Comparison of ENCODE assay signal across 1 cellular context in the genomic region with DNA sequence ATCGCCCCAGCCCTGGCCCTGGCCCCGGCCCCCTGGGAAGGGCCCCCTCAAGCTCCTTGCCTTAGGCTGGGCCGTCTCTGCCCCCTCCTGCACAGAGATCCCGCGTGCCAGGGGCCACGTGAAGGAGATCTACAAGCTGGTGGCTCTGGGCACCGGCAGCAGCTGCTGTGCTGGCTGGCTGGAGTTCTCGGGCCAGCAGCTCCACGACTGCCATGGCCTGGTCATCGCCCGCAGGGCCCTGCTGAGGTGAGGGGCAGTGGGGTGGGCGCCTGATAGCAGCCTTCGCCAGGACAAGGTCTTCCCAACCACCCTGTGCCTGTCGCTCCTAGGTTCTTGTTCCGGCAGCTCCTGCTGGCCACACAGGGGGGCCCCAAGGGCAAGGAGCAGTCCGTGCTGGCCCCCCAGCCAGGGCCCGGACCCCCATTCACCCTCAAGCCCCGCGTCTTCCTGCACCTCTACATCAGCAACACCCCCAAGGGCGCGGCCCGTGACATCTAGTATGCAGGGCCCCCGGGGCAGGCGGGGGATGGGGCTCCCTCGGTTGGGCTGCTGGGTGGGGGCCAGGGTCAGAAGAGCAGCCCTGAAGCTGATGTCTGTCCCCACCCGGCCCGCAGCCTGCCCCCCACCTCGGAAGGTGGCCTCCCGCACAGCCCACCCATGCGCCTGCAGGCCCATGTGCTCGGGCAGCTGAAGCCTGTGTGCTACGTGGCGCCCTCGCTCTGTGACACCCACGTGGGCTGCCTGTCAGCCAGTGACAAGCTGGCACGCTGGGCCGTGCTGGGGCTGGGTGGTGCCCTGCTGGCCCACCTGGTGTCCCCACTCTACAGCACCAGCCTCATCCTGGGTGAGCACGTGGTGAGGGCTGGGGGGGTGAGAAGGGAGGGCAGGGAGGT.
TF ChIP-seq lines count a peak whose summit lies in the region.

No MANE protein-coding gene starts in this region.

TF ChIP-seq in HepG2, 621 proteins besides CTCF, POLR2A, EP300 and RAD21:
- no peak for TF ChIP-seq SOX13 (IDR thresholded peaks at IDR 0.05)
- TF ChIP-seq SOX13 (CRISPR knock-in tag; conservative IDR thresholded peaks at IDR 0.05 in 1 of 2, IDR thresholded peaks at IDR 0.05 in 1 of 2), result no peak
- peak; percentile 40; the same call in 1 of the 2 replicates for TF ChIP-seq CHCHD3 (CRISPR knock-in tag; IDR thresholded peaks at IDR 0.05)
- TF ChIP-seq EED (CRISPR knock-in tag; IDR thresholded peaks at IDR 0.05), result no peak
- 0 out of 2 replicates have a peak, but pooled peaks have one; percentile 11 for TF ChIP-seq ZNF788 (CRISPR knock-in tag; IDR thresholded peaks at IDR 0.05; ENCODE audit: borderline replicate concordance)
- no peak for TF ChIP-seq NFE2 (CRISPR knock-in tag; IDR thresholded peaks at IDR 0.05)
- TF ChIP-seq SAP130 (CRISPR knock-in tag; IDR thresholded peaks at IDR 0.05; ENCODE audit: low read depth), result no peak
- no peak for TF ChIP-seq TOE1 (CRISPR knock-in tag; IDR thresholded peaks at IDR 0.05)
- no peak for TF ChIP-seq ZNF337 (CRISPR knock-in tag; IDR thresholded peaks at IDR 0.05; ENCODE audit: borderline replicate concordance, low read depth)
- 0 out of 2 replicates have a peak, but pooled peaks have one; percentile 19 for TF ChIP-seq SPEN (CRISPR knock-in tag; IDR thresholded peaks at IDR 0.05; ENCODE audit: low read depth)
- TF ChIP-seq ZNF782 (CRISPR knock-in tag; IDR thresholded peaks at IDR 0.05; ENCODE audit: borderline replicate concordance), result 0 out of 2 replicates have a peak, but pooled peaks have one; percentile 28
- no peak for TF ChIP-seq GZF1 (CRISPR knock-in tag; IDR thresholded peaks at IDR 0.05)
- TF ChIP-seq TAF15 (IDR thresholded peaks at IDR 0.05; ENCODE audit: low read depth, low read length, poor library complexity, severe bottlenecking), result peak; percentile 8
- peak; percentile 37 for TF ChIP-seq MNT (IDR thresholded peaks at IDR 0.05)
- TF ChIP-seq ZKSCAN1 (IDR thresholded peaks at IDR 0.05; ENCODE audit: low read length), result no peak
- TF ChIP-seq TCF7L2 (IDR thresholded peaks at IDR 0.05; ENCODE audit: low read depth, low read length), result no peak
- no peak for TF ChIP-seq SALL2 (CRISPR knock-in tag; IDR thresholded peaks at IDR 0.05)
- no peak for TF ChIP-seq ONECUT2 (CRISPR knock-in tag; IDR thresholded peaks at IDR 0.05)
- no peak for TF ChIP-seq ZNF850 (CRISPR knock-in tag; conservative IDR thresholded peaks at IDR 0.05)
- no peak for TF ChIP-seq FOXA1 (IDR thresholded peaks at IDR 0.05)
- TF ChIP-seq FOXA1 (CRISPR knock-in tag; IDR thresholded peaks at IDR 0.05), result no peak
- TF ChIP-seq HNF1B (CRISPR knock-in tag; IDR thresholded peaks at IDR 0.05), result no peak
- TF ChIP-seq, protein P1, sequence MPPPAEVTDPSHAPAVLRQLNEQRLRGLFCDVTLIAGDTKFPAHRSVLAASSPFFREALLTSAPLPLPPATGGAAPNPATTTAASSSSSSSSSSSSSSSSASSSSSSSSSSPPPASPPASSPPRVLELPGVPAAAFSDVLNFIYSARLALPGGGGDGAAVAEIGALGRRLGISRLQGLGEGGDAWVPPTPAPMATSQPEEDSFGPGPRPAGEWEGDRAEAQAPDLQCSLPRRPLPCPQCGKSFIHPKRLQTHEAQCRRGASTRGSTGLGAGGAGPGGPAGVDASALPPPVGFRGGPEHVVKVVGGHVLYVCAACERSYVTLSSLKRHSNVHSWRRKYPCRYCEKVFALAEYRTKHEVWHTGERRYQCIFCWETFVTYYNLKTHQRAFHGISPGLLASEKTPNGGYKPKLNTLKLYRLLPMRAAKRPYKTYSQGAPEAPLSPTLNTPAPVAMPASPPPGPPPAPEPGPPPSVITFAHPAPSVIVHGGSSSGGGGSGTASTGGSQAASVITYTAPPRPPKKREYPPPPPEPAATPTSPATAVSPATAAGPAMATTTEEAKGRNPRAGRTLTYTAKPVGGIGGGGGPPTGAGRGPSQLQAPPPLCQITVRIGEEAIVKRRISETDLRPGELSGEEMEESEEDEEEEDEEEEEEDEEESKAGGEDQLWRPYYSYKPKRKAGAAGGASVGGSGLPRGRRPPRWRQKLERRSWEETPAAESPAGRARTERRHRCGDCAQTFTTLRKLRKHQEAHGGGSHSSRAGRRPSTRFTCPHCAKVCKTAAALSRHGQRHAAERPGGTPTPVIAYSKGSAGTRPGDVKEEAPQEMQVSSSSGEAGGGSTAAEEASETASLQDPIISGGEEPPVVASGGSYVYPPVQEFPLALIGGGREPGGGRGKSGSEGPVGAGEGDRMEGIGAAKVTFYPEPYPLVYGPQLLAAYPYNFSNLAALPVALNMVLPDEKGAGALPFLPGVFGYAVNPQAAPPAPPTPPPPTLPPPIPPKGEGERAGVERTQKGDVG (CRISPR knock-in tag; IDR thresholded peaks at IDR 0.05; ENCODE audit: borderline replicate concordance), result no peak
- TF ChIP-seq ZNF44 (CRISPR knock-in tag; IDR thresholded peaks at IDR 0.05), result no peak
- no peak for TF ChIP-seq ZBTB34 (CRISPR knock-in tag; IDR thresholded peaks at IDR 0.05)
- TF ChIP-seq, protein P2, sequence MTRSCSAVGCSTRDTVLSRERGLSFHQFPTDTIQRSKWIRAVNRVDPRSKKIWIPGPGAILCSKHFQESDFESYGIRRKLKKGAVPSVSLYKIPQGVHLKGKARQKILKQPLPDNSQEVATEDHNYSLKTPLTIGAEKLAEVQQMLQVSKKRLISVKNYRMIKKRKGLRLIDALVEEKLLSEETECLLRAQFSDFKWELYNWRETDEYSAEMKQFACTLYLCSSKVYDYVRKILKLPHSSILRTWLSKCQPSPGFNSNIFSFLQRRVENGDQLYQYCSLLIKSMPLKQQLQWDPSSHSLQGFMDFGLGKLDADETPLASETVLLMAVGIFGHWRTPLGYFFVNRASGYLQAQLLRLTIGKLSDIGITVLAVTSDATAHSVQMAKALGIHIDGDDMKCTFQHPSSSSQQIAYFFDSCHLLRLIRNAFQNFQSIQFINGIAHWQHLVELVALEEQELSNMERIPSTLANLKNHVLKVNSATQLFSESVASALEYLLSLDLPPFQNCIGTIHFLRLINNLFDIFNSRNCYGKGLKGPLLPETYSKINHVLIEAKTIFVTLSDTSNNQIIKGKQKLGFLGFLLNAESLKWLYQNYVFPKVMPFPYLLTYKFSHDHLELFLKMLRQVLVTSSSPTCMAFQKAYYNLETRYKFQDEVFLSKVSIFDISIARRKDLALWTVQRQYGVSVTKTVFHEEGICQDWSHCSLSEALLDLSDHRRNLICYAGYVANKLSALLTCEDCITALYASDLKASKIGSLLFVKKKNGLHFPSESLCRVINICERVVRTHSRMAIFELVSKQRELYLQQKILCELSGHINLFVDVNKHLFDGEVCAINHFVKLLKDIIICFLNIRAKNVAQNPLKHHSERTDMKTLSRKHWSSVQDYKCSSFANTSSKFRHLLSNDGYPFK (CRISPR knock-in tag; IDR thresholded peaks at IDR 0.05; ENCODE audit: borderline replicate concordance), result no peak
- TF ChIP-seq JUNB (CRISPR knock-in tag; IDR thresholded peaks at IDR 0.05; ENCODE audit: borderline replicate concordance), result no peak
- no peak for TF ChIP-seq HOMEZ (CRISPR knock-in tag; IDR thresholded peaks at IDR 0.05; ENCODE audit: low read depth)
- TF ChIP-seq AKAP8 (CRISPR knock-in tag; IDR thresholded peaks at IDR 0.05), result no peak
- no peak for TF ChIP-seq PLRG1 (conservative IDR thresholded peaks at IDR 0.05)
- TF ChIP-seq RFX1 (IDR thresholded peaks at IDR 0.05), result no peak
- no peak for TF ChIP-seq HNF1A (IDR thresholded peaks at IDR 0.05; ENCODE audit: low read depth)
- TF ChIP-seq HNF1A (CRISPR knock-in tag; IDR thresholded peaks at IDR 0.05; ENCODE audit: borderline replicate concordance), result no peak
- TF ChIP-seq NR3C1 (CRISPR knock-in tag; IDR thresholded peaks at IDR 0.05), result no peak
- TF ChIP-seq, protein P3, sequence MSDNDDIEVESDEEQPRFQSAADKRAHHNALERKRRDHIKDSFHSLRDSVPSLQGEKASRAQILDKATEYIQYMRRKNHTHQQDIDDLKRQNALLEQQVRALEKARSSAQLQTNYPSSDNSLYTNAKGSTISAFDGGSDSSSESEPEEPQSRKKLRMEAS (IDR thresholded peaks at IDR 0.05), result peak; percentile 53; the same call in 1 of the 2 replicates
